In genomic region chr7:5384618-5385017, GRCh38 we compare ENCODE assay signal across 18 cellular contexts. TPM values are rescaled to one million over a fixed set of nuclear protein-coding genes. Genes with fewer than 3 reads are reported as not detected.
DNase-seq lines count a peak whose midpoint lies in the region; ATAC-seq, FAIRE-seq and TF ChIP-seq lines count a peak whose summit lies in the region.
"Had no signal": no experiment of that assay in that cellular context is flagged by ENCODE, and none has a peak within 500 bp of the region (broad histone marks: within the 10 kb centered on the region; RNA-seq: fewer than 3 reads in every experiment).

No MANE protein-coding gene starts in this region.

- H3K4me3 Mint-ChIP-seq in T-helper 17 cell, result no peak overlapping the region
- H3K4me3 Mint-ChIP-seq: CD8-positive, alpha-beta T cell had no signal

- no peak overlapping the region for H2AFZ ChIP-seq in osteoblast (ENCODE audit: low read length)

- no peak for FAIRE-seq in kidney (lab: Jason Lieb, UNC)
- FAIRE-seq: A549 had no signal

- TF ChIP-seq EP300 in esophagus muscularis mucosa (IDR thresholded peaks at IDR 0.05), result no peak

- H3K27ac ChIP-seq in BLaER1 treated with 17β-estradiol and CSF1 and Interleukin-3, amounts not matched to agents 10 nM and 100 nM, result no peak overlapping the region
- peak overlapping the region; percentile 41 to 66 (median 54) for H3K27ac ChIP-seq in esophagus muscularis mucosa (replicated peaks in 1 of 4)
- no peak overlapping the region for H3K27ac ChIP-seq in osteoblast (ENCODE audit: low read depth, low read length)
- no peak overlapping the region for H3K27ac ChIP-seq in kidney (ENCODE audit: low read depth in 2 of 2, low read length in 2 of 2)
- H3K27ac ChIP-seq: A549, BLaER1, Peyer's patch had no signal

- WGBS in esophagus muscularis mucosa, result 51% methylated on average over 5 of the region's 6 CpGs

- H3K9ac ChIP-seq in BLaER1 treated with 17β-estradiol and CSF1 and Interleukin-3, amounts not matched to agents 10 nM and 100 nM, result peak overlapping the region in 3 of 11 experiments; percentile 8 to 60 (median 50); a peak in 5 of 22 replicates
- no peak overlapping the region for H3K9ac ChIP-seq in kidney (ENCODE audit: low read length in 2 of 2)
- H3K9ac ChIP-seq: BLaER1 had no signal

- no peak for TF ChIP-seq POLR2A in esophagus muscularis mucosa (IDR thresholded peaks at IDR 0.05; ENCODE audit: low read depth)

- intact Hi-C loops in esophagus muscularis mucosa (cut with DNase I), result no loop called here
- intact Hi-C loops in kidney (cut with DNase I), result no loop called here

- TF ChIP-seq CTCF in esophagus muscularis mucosa (IDR thresholded peaks at IDR 0.05), result no peak
- no peak for TF ChIP-seq CTCF in osteoblast (IDR thresholded peaks at IDR 0.05; ENCODE audit: extremely low read depth, low read depth, low read length)
- no peak for TF ChIP-seq CTCF in kidney (IDR thresholded peaks at IDR 0.05; ENCODE audit: borderline replicate concordance, extremely low read depth, insufficient read depth)

- peaks cover 31 to 66% (median 40%) of the 10 kb centered on the region in 10 experiments for H3K4me1 ChIP-seq in BLaER1 treated with 17β-estradiol and CSF1 and Interleukin-3, amounts not matched to agents 10 nM and 100 nM
- H3K4me1 ChIP-seq in esophagus muscularis mucosa (peaks cover 47 to 99% (median 82%) of the 10 kb centered on the region in 4 donors), osteoblast (ENCODE audit: insufficient read depth, low read length) (peaks cover 11% of the 10 kb centered on the region), kidney (ENCODE audit: control insufficient read depth in 1 of 2, insufficient read depth in 1 of 2, low read depth in 1 of 2, low read length in 2 of 2) (peaks cover 0 to 29% of the 10 kb centered on the region in 2 donors)

- DNase-seq in T-helper 17 cell, result no peak
- DNase-seq in esophagus muscularis mucosa (ENCODE audit: extremely low spot score), result no peak
- DNase-seq in osteoblast (ENCODE audit: insufficient read length, low spot score, missing footprints), result peak; percentile 72
- no peak for DNase-seq in cortex of kidney (lab: John Stamatoyannopoulos, UW)
- no peak for DNase-seq in retina
- no peak for DNase-seq in kidney
- DNase-seq: Calu3; CD8-positive, alpha-beta T cell; GOT3; NCI-H1105; NK-92 treated with Interleukin-12 subunit alpha and Interleukin-12 subunit beta, amount 100 ng/mL, for 24 hours; Peyer's patch had no signal

- H3K9me3 ChIP-seq in BLaER1 treated with 17β-estradiol and CSF1 and Interleukin-3, amounts not matched to agents 10 nM and 100 nM (replicated peaks in 1 of 11), result peaks cover 0 to 10% (median 0%) of the 10 kb centered on the region in 11 experiments; a peak in 1 of 22 replicates
- no peaks in the 10 kb centered on the region for H3K9me3 ChIP-seq in T-helper 17 cell (ENCODE audit: control insufficient read depth, low read length, poor library complexity, severe bottlenecking)
- H3K9me3 ChIP-seq in esophagus muscularis mucosa, result no peaks in the 10 kb centered on the region
- H3K9me3 ChIP-seq in osteoblast (ENCODE audit: low read depth, low read length), result no peaks in the 10 kb centered on the region
- no peaks in the 10 kb centered on the region for H3K9me3 ChIP-seq in kidney (ENCODE audit: control insufficient read depth in 1 of 2, low read length in 2 of 2)
- H3K9me3 ChIP-seq: A549, BLaER1, Peyer's patch had no signal

- no peaks in the 10 kb centered on the region for H3K27me3 ChIP-seq in BLaER1 treated with 17β-estradiol and CSF1 and Interleukin-3, amounts not matched to agents 10 nM and 100 nM
- H3K27me3 ChIP-seq in esophagus muscularis mucosa (no peaks in the 10 kb centered on the region), osteoblast (ENCODE audit: insufficient read depth, low read length) (no peaks in the 10 kb centered on the region)
- H3K27me3 ChIP-seq: BLaER1, Peyer's patch had no signal

- H3K36me3 Mint-ChIP-seq in T-helper 17 cell (ENCODE audit: low read depth), result no peaks in the 10 kb centered on the region

- no peak overlapping the region for H3K4me3 ChIP-seq in BLaER1 treated with 17β-estradiol and CSF1 and Interleukin-3, amounts not matched to agents 10 nM and 100 nM
- H3K4me3 ChIP-seq in esophagus muscularis mucosa (no peak overlapping the region), osteoblast (ENCODE audit: insufficient read depth, low read length) (no peak overlapping the region), kidney (ENCODE audit: low read length in 2 of 2) (no peak overlapping the region)
- H3K4me3 ChIP-seq: A549, BLaER1, K562, Peyer's patch had no signal

- no peaks in the 10 kb centered on the region for H3K27me3 Mint-ChIP-seq in T-helper 17 cell

- no peak for ATAC-seq in T-helper 17 cell
- ATAC-seq: A549; CD8-positive, alpha-beta T cell; HCT116; K562; Right ventricle myocardium inferior had no signal

- H3K36me3 ChIP-seq in BLaER1 treated with 17β-estradiol and CSF1 and Interleukin-3, amounts not matched to agents 10 nM and 100 nM, result peaks cover 44 to 99% (median 64%) of the 10 kb centered on the region in 11 experiments
- H3K36me3 ChIP-seq in esophagus muscularis mucosa (peaks cover 21 to 47% (median 39%) of the 10 kb centered on the region in 4 donors), osteoblast (ENCODE audit: insufficient read depth, low read length) (peaks cover 32% of the 10 kb centered on the region), kidney (ENCODE audit: control insufficient read depth in 1 of 2, insufficient read depth in 2 of 2, low read length in 2 of 2) (peaks cover 6 to 9% of the 10 kb centered on the region in 2 donors)

- H3K4me1 Mint-ChIP-seq in T-helper 17 cell, result peaks cover 31% of the 10 kb centered on the region

- peaks cover 85 to 100% (median 98%) of the 10 kb centered on the region in 11 experiments for H4K20me1 ChIP-seq in BLaER1 treated with 17β-estradiol and CSF1 and Interleukin-3, amounts not matched to agents 10 nM and 100 nM
- H4K20me1 ChIP-seq in osteoblast (ENCODE audit: insufficient read depth, low read length), result peaks cover 63% of the 10 kb centered on the region

- peak overlapping the region; percentile 4 for H3K27ac Mint-ChIP-seq in T-helper 17 cell
- H3K27ac Mint-ChIP-seq: CD8-positive, alpha-beta T cell had no signal

- peak overlapping the region in 8 of 11 experiments; percentile 7 to 64 (median 34); a peak in 10 of 22 replicates for H3K4me2 ChIP-seq in BLaER1 treated with 17β-estradiol and CSF1 and Interleukin-3, amounts not matched to agents 10 nM and 100 nM
- no peak overlapping the region for H3K4me2 ChIP-seq in osteoblast (ENCODE audit: insufficient read depth, low read length)
- H3K4me2 ChIP-seq: A549 had no signal

- peaks cover 89% of the 10 kb centered on the region for H3K79me2 ChIP-seq in osteoblast (ENCODE audit: insufficient read depth, low read length)

RNA-seq across cellular contexts. Expression of gene TNRC18, which starts 39.0 kb away (rescaled TPM):
- total RNA-seq in T-helper 17 cell (10 to 100 TPM; 54.5 to 67.6 TPM), esophagus muscularis mucosa (100 to 1,000 TPM; 101 to 277 (median 166) TPM), osteoblast (61.3 and 83.6 TPM in 2 replicates), kidney (125 TPM)
- 12.5 TPM for polyA plus RNA-seq in kidney (ENCODE audit: insufficient read depth, low read depth, low replicate concordance)

Comparison
In these comparisons a context has a peak if more than half of its experiments do, and no peak if none do; other contexts are left out.
1. H3K27ac ChIP-seq: peak in esophagus muscularis mucosa (4 of 4); none in BLaER1 treated with 17β-estradiol and CSF1 and Interleukin-3, amounts not matched to agents 10 nM and 100 nM (0 of 11), osteoblast (single experiment) and kidney (0 of 2).